In the genomic region with DNA sequence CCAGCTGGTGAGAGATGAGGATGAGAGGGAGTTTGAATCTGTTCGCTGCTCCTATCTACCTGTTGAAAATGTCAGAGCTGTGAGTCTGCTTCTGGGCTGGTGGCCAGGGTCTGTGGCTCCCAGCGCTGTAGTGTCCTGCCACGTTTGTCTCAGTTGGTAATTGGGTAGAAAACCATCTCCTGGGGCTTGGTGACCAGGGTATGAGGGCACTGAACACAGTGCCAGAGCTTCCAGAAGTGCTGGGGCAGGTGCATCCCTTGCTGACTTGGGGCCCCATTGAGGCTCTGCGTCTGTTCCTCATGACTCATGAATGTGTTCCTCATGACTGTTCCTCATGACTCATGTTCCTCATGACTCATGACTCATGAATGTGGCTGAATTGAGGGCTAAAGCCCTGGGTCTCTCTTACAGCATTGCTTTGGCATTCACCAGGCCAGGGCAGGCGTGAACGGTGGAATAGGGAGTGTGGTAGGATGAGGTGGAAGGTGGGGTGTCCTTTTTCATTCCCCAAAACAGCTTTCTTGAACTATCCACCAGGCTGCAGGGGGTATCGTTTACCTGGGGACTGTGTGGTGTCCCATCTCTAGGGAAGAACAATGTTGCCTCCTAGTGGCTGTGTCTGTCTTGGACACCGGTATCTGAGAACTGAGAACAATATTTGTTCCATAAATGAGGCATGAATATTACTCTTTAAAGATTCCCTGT, we compare ENCODE assay signal across 8 cellular contexts.
DNase-seq lines count a peak whose midpoint lies in the region; ATAC-seq lines count a peak whose summit lies in the region.

No MANE protein-coding gene starts in this region.

- H3K27me3 ChIP-seq in skeletal muscle tissue (ENCODE audit: control insufficient read depth in 3 of 3, insufficient read depth in 3 of 3, low read length in 3 of 3) = no peaks in the 10 kb centered on the region

- peak overlapping the region; percentile 32 for H3K27ac ChIP-seq in skeletal muscle tissue (ENCODE audit: low read depth, low read length)

- no peak overlapping the region for H3K4me3 ChIP-seq in skeletal muscle tissue (ENCODE audit: low read length in 3 of 3)

- H3K27me3 Mint-ChIP-seq in activated T-helper 1 cell treated with anti-CD3 and anti-CD28 coated beads, Interleukin-12 subunit alpha, Interleukin-12 subunit beta, Interleukin-2, Interleukin-4 antibody, amounts not matched to agents 30 ng/mL and 10 ng/mL and 1 ng/mL, durations not matched to agents 14 hours and 24 hours and 36 hours (ENCODE audit: insufficient read depth) = peaks cover 6% of the 10 kb centered on the region

- ATAC-seq in GM18861 (IDR thresholded peaks at IDR 0.05; ENCODE audit: unreplicated experiment) (peak; percentile 87), HG03060 (IDR thresholded peaks at IDR 0.05; ENCODE audit: low read depth, unreplicated experiment) (peak; percentile 85), Right ventricle myocardium superior (ENCODE audit: poor library complexity) (peak; percentile 62)

- H3K36me3 ChIP-seq in skeletal muscle tissue (ENCODE audit: control insufficient read depth in 3 of 3, insufficient read depth in 3 of 3, low read length in 3 of 3) = no peaks in the 10 kb centered on the region

- H3K36me3 Mint-ChIP-seq in activated T-helper 1 cell treated with anti-CD3 and anti-CD28 coated beads, Interleukin-12 subunit alpha, Interleukin-12 subunit beta, Interleukin-2, Interleukin-4 antibody, amounts not matched to agents 30 ng/mL and 10 ng/mL and 1 ng/mL, durations not matched to agents 14 hours and 24 hours and 36 hours (ENCODE audit: low read depth) = no peaks in the 10 kb centered on the region

- H3K4me1 Mint-ChIP-seq in activated T-helper 1 cell treated with anti-CD3 and anti-CD28 coated beads, Interleukin-12 subunit alpha, Interleukin-12 subunit beta, Interleukin-2, Interleukin-4 antibody, amounts not matched to agents 30 ng/mL and 10 ng/mL and 1 ng/mL, durations not matched to agents 14 hours and 24 hours and 36 hours (ENCODE audit: low read depth) = peaks cover 14% of the 10 kb centered on the region

- H3K9ac ChIP-seq in skeletal muscle tissue (ENCODE audit: low read depth in 1 of 3, low read length in 3 of 3) = no peak overlapping the region

- H3K4me3 Mint-ChIP-seq in activated T-helper 1 cell treated with anti-CD3 and anti-CD28 coated beads, Interleukin-12 subunit alpha, Interleukin-12 subunit beta, Interleukin-2, Interleukin-4 antibody, amounts not matched to agents 30 ng/mL and 10 ng/mL and 1 ng/mL, durations not matched to agents 14 hours and 24 hours and 36 hours = peak overlapping the region; percentile 12

- peaks cover 6 to 15% (median 9%) of the 10 kb centered on the region in 3 donors for H3K4me1 ChIP-seq in skeletal muscle tissue (ENCODE audit: control insufficient read depth in 3 of 3, insufficient read depth in 3 of 3, low read length in 3 of 3)

- peak; percentile 37 for DNase-seq in COR-L47 (lab: John Stamatoyannopoulos, UW)
- DNase-seq in NCI-H526 (lab: John Stamatoyannopoulos, UW) = peak; percentile 39 to 67
- peak; percentile 14 for DNase-seq in activated T-helper 1 cell treated with anti-CD3 and anti-CD28 coated beads, Interleukin-12 subunit alpha, Interleukin-12 subunit beta, Interleukin-2, Interleukin-4 antibody, amounts not matched to agents 30 ng/mL and 10 ng/mL and 1 ng/mL, durations not matched to agents 14 hours and 24 hours and 36 hours (ENCODE audit: low spot score)
- no peak for DNase-seq in Right ventricle myocardium superior
- DNase-seq in middle frontal gyrus (ENCODE audit: extremely low spot score, low spot score) = no peak

- H3K27ac Mint-ChIP-seq in activated T-helper 1 cell treated with anti-CD3 and anti-CD28 coated beads, Interleukin-12 subunit alpha, Interleukin-12 subunit beta, Interleukin-2, Interleukin-4 antibody, amounts not matched to agents 30 ng/mL and 10 ng/mL and 1 ng/mL, durations not matched to agents 14 hours and 24 hours and 36 hours = no peak overlapping the region

- intact Hi-C loops in activated T-helper 1 cell treated with anti-CD3 and anti-CD28 coated beads, Interleukin-12 subunit alpha, Interleukin-12 subunit beta, Interleukin-2, Interleukin-4 antibody, amounts not matched to agents 30 ng/mL and 10 ng/mL and 1 ng/mL, durations not matched to agents 14 hours and 24 hours and 36 hours (cut with micrococcal nuclease) = loop anchor here (5.0 kb wide), 1 partner anchor 532 kb away; the partner anchor contains the start of gene FJX1
- intact Hi-C loops in Right ventricle myocardium superior (cut with DNase I) = no loop called here

- H3K9me3 ChIP-seq in skeletal muscle tissue (ENCODE audit: control insufficient read depth in 3 of 3, low read length in 3 of 3) = no peaks in the 10 kb centered on the region

- H3K9me3 Mint-ChIP-seq in activated T-helper 1 cell treated with anti-CD3 and anti-CD28 coated beads, Interleukin-12 subunit alpha, Interleukin-12 subunit beta, Interleukin-2, Interleukin-4 antibody, amounts not matched to agents 30 ng/mL and 10 ng/mL and 1 ng/mL, durations not matched to agents 14 hours and 24 hours and 36 hours = no peaks in the 10 kb centered on the region

Comparison
In these comparisons a context has a peak if more than half of its experiments do, and no peak if none do; other contexts are left out.
1. DNase-seq: peak in COR-L47 (single experiment), NCI-H526 (2 of 2) and activated T-helper 1 cell treated with anti-CD3 and anti-CD28 coated beads, Interleukin-12 subunit alpha, Interleukin-12 subunit beta, Interleukin-2, Interleukin-4 antibody, amounts not matched to agents 30 ng/mL and 10 ng/mL and 1 ng/mL, durations not matched to agents 14 hours and 24 hours and 36 hours (single experiment); none in Right ventricle myocardium superior (single experiment) and middle frontal gyrus (single experiment).
2. Peak in every context shown above with its lines, with median percentiles within 50 percentile points of each other: ATAC-seq.